Comparison of ENCODE assay signal across 2 cellular contexts in the genomic region with DNA sequence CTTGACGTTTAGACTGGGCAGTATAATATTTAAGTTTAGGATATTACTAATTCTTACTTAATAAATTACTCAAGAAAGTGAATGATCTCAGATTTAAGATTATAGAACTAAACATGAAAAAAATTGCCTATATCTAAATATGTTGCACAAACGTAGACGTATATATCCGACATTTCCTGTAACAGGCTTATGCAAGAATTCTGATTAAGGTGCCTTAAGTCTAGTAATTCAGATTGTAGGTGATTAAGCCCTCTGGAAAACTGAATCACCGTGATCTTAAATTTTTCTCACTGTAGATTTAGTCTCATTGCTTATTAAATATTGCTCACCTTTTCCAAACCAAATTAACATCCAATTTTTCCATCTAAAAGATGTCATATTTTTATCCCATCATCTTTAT.
TF ChIP-seq lines count a peak whose summit lies in the region.

No MANE protein-coding gene starts in this region.

TF ChIP-seq in SK-N-SH, 30 proteins besides CTCF, POLR2A, EP300 and RAD21 (continued from another document):
- TF ChIP-seq, protein P1, sequence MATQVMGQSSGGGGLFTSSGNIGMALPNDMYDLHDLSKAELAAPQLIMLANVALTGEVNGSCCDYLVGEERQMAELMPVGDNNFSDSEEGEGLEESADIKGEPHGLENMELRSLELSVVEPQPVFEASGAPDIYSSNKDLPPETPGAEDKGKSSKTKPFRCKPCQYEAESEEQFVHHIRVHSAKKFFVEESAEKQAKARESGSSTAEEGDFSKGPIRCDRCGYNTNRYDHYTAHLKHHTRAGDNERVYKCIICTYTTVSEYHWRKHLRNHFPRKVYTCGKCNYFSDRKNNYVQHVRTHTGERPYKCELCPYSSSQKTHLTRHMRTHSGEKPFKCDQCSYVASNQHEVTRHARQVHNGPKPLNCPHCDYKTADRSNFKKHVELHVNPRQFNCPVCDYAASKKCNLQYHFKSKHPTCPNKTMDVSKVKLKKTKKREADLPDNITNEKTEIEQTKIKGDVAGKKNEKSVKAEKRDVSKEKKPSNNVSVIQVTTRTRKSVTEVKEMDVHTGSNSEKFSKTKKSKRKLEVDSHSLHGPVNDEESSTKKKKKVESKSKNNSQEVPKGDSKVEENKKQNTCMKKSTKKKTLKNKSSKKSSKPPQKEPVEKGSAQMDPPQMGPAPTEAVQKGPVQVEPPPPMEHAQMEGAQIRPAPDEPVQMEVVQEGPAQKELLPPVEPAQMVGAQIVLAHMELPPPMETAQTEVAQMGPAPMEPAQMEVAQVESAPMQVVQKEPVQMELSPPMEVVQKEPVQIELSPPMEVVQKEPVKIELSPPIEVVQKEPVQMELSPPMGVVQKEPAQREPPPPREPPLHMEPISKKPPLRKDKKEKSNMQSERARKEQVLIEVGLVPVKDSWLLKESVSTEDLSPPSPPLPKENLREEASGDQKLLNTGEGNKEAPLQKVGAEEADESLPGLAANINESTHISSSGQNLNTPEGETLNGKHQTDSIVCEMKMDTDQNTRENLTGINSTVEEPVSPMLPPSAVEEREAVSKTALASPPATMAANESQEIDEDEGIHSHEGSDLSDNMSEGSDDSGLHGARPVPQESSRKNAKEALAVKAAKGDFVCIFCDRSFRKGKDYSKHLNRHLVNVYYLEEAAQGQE (IDR thresholded peaks at IDR 0.05; ENCODE audit: low read depth, low read length), result no peak
- TF ChIP-seq GATA2 (CRISPR knock-in tag; IDR thresholded peaks at IDR 0.05) (no peak), FOSL2 (IDR thresholded peaks at IDR 0.05; ENCODE audit: borderline replicate concordance, low read depth) (no peak), RFX5 (IDR thresholded peaks at IDR 0.05; ENCODE audit: low read length) (no peak), FOXJ3 (CRISPR knock-in tag; IDR thresholded peaks at IDR 0.05) (no peak), NRF1 (IDR thresholded peaks at IDR 0.05; ENCODE audit: low read depth, low read length) (no peak), SMC3 (IDR thresholded peaks at IDR 0.05; ENCODE audit: low read depth, low read length) (no peak), NFIC (IDR thresholded peaks at IDR 0.05; ENCODE audit: borderline replicate concordance) (no peak), GABPA (IDR thresholded peaks at IDR 0.05; ENCODE audit: low read depth) (no peak), TCF12 (IDR thresholded peaks at IDR 0.05) (no peak)
- TF ChIP-seq, protein P2, sequence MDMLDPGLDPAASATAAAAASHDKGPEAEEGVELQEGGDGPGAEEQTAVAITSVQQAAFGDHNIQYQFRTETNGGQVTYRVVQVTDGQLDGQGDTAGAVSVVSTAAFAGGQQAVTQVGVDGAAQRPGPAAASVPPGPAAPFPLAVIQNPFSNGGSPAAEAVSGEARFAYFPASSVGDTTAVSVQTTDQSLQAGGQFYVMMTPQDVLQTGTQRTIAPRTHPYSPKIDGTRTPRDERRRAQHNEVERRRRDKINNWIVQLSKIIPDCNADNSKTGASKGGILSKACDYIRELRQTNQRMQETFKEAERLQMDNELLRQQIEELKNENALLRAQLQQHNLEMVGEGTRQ (IDR thresholded peaks at IDR 0.05; ENCODE audit: borderline replicate concordance, low read depth, low read length), result no peak
- TF ChIP-seq, protein P3, sequence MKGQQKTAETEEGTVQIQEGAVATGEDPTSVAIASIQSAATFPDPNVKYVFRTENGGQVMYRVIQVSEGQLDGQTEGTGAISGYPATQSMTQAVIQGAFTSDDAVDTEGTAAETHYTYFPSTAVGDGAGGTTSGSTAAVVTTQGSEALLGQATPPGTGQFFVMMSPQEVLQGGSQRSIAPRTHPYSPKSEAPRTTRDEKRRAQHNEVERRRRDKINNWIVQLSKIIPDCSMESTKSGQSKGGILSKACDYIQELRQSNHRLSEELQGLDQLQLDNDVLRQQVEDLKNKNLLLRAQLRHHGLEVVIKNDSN (IDR thresholded peaks at IDR 0.05; ENCODE audit: borderline replicate concordance, low read depth), result no peak
- TF ChIP-seq, protein P4, sequence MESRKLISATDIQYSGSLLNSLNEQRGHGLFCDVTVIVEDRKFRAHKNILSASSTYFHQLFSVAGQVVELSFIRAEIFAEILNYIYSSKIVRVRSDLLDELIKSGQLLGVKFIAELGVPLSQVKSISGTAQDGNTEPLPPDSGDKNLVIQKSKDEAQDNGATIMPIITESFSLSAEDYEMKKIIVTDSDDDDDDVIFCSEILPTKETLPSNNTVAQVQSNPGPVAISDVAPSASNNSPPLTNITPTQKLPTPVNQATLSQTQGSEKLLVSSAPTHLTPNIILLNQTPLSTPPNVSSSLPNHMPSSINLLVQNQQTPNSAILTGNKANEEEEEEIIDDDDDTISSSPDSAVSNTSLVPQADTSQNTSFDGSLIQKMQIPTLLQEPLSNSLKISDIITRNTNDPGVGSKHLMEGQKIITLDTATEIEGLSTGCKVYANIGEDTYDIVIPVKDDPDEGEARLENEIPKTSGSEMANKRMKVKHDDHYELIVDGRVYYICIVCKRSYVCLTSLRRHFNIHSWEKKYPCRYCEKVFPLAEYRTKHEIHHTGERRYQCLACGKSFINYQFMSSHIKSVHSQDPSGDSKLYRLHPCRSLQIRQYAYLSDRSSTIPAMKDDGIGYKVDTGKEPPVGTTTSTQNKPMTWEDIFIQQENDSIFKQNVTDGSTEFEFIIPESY (IDR thresholded peaks at IDR 0.05; ENCODE audit: borderline replicate concordance, low read depth), result no peak
TF ChIP-seq in SK-N-SH: peak in this region for 0.

TF ChIP-seq in SK-N-SH treated with all-trans-retinoic acid at 6 μM for 48 hours, 23 proteins besides CTCF, POLR2A, EP300 and RAD21 (continued from another document):
- TF ChIP-seq, protein P5, sequence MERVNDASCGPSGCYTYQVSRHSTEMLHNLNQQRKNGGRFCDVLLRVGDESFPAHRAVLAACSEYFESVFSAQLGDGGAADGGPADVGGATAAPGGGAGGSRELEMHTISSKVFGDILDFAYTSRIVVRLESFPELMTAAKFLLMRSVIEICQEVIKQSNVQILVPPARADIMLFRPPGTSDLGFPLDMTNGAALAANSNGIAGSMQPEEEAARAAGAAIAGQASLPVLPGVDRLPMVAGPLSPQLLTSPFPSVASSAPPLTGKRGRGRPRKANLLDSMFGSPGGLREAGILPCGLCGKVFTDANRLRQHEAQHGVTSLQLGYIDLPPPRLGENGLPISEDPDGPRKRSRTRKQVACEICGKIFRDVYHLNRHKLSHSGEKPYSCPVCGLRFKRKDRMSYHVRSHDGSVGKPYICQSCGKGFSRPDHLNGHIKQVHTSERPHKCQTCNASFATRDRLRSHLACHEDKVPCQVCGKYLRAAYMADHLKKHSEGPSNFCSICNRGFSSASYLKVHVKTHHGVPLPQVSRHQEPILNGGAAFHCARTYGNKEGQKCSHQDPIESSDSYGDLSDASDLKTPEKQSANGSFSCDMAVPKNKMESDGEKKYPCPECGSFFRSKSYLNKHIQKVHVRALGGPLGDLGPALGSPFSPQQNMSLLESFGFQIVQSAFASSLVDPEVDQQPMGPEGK (CRISPR knock-in tag; IDR thresholded peaks at IDR 0.05; ENCODE audit: borderline replicate concordance), result no peak
- TF ChIP-seq CSDC2 (CRISPR knock-in tag; IDR thresholded peaks at IDR 0.05) (no peak), SNAI2 (CRISPR knock-in tag; IDR thresholded peaks at IDR 0.05) (no peak)
